ENCODE assay signal across 27 cellular contexts in genomic region chr3:167718582-167718981, GRCh38.
"Had no signal": no experiment of that assay in that cellular context is flagged by ENCODE, and none has a peak within 500 bp of the region (broad histone marks: within the 10 kb centered on the region; RNA-seq: fewer than 3 reads in every experiment).

No MANE protein-coding gene starts in this region.

- H3K4me3 Mint-ChIP-seq: activated CD4-positive, alpha-beta T cell treated with anti-CD3 and anti-CD28 coated beads for 36 hours; activated CD8-positive, alpha-beta T cell treated with anti-CD3 and anti-CD28 coated beads, Interleukin-2, amount 10 ng/mL, durations not matched to agents 7 days and 5 days; activated naive CD4-positive, alpha-beta T cell treated with anti-CD3 and anti-CD28 coated beads, Interleukin-2, amount 10 ng/mL, durations not matched to agents 7 days and 5 days; activated T-cell treated with anti-CD3 and anti-CD28 coated beads, Interleukin-2, amount 50 U/mL, for 4 hours; T-cell had no signal

- H3K27ac Mint-ChIP-seq: activated CD4-positive, alpha-beta T cell treated with anti-CD3 and anti-CD28 coated beads for 36 hours; activated CD8-positive, alpha-beta T cell treated with anti-CD3 and anti-CD28 coated beads, Interleukin-2, amount 10 ng/mL, durations not matched to agents 7 days and 5 days; activated naive CD4-positive, alpha-beta T cell treated with anti-CD3 and anti-CD28 coated beads, Interleukin-2, amount 10 ng/mL, durations not matched to agents 7 days and 5 days; T-cell had no signal

- H3K9me3 Mint-ChIP-seq: activated naive CD4-positive, alpha-beta T cell treated with anti-CD3 and anti-CD28 coated beads, Interleukin-2, amount 10 ng/mL, durations not matched to agents 7 days and 5 days; activated T-cell treated with anti-CD3 and anti-CD28 coated beads, Interleukin-2, amount 50 U/mL, for 4 hours; T-cell had no signal

- H3K27ac ChIP-seq: ascending aorta, body of pancreas, SK-N-MC, WERI-Rb-1 had no signal

- H3K27me3 Mint-ChIP-seq: activated CD4-positive, alpha-beta T cell treated with anti-CD3 and anti-CD28 coated beads for 36 hours; activated naive CD4-positive, alpha-beta T cell treated with anti-CD3 and anti-CD28 coated beads, Interleukin-2, amount 10 ng/mL, durations not matched to agents 7 days and 5 days; T-cell had no signal

- H3K27me3 ChIP-seq: ascending aorta, body of pancreas had no signal

- H3K4me3 ChIP-seq: ascending aorta, body of pancreas, SK-N-MC had no signal

- H3K4me1 ChIP-seq: ascending aorta, body of pancreas had no signal

- H3K9me3 ChIP-seq: ascending aorta, body of pancreas had no signal

- DNase-seq: activated CD4-positive, alpha-beta T cell treated with anti-CD3 and anti-CD28 coated beads for 36 hours; activated CD8-positive, alpha-beta memory T cell treated with anti-CD3 and anti-CD28 coated beads, Interleukin-2, amount 50 U/mL, for 48 hours; activated CD8-positive, alpha-beta T cell treated with anti-CD3 and anti-CD28 coated beads, Interleukin-2, amount 10 ng/mL, durations not matched to agents 7 days and 5 days; activated gamma-delta T cell; activated naive CD4-positive, alpha-beta T cell treated with anti-CD3 and anti-CD28 coated beads, Interleukin-2, amount 10 ng/mL, durations not matched to agents 7 days and 5 days; activated T-cell treated with anti-CD3 and anti-CD28 coated beads, Interleukin-2, amount 50 U/mL, for 4 hours; amniotic stem cell; body of pancreas; central memory CD4-positive, alpha-beta T cell; Karpas-422; MM.1S; NCI-H1105 treated with DMSO at 0.1 percent for 48 hours; NCI-H1436 treated with DMSO at 0.1 percent for 48 hours; NCI-H187; NCI-H2081; NCI-H510A treated with DMSO at 0.1 percent for 48 hours; NCI-H69; NK-92 treated with Interleukin-12 subunit alpha and Interleukin-12 subunit beta, amount 100 ng/mL, for 24 hours; OCI-M1; RPMI8226; T-cell; WERI-Rb-1 had no signal

- FAIRE-seq: bronchial epithelial cell had no signal

- ATAC-seq: activated CD4-positive, alpha-beta T cell treated with anti-CD3 and anti-CD28 coated beads for 36 hours; activated CD8-positive, alpha-beta T cell treated with anti-CD3 and anti-CD28 coated beads, Interleukin-2, amount 10 ng/mL, durations not matched to agents 7 days and 5 days; activated T-cell treated with anti-CD3 and anti-CD28 coated beads, Interleukin-2, amount 50 U/mL, for 4 hours; body of pancreas; Panc1; Right ventricle myocardium inferior; T-cell had no signal
